In genomic region chr2:98455494-98455976, GRCh38 we compare ENCODE assay signal across 8 cellular contexts. TPM values are rescaled to one million over a fixed set of nuclear protein-coding genes. Genes with fewer than 3 reads are reported as not detected.
A peak's percentile ranks its signal among the peaks of the same experiment; 100 is the strongest.
DNase-seq lines count a peak whose midpoint lies in the region; ATAC-seq lines count a peak whose summit lies in the region.

No MANE protein-coding gene starts in this region.

- peak overlapping the region; percentile 66 for H3K4me3 Mint-ChIP-seq in activated CD8-positive, alpha-beta memory T cell treated with anti-CD3 and anti-CD28 coated beads, Interleukin-2, amount 10 ng/mL, durations not matched to agents 7 days and 5 days
- peak overlapping the region; percentile 59 for H3K4me3 Mint-ChIP-seq in activated T-helper 2 cell treated with anti-CD3 and anti-CD28 coated beads, Interferon-gamma antibody, Interleukin-2, Interleukin-4, amounts not matched to agents 10 μg/mL and 5 μg/mL and 100 μg/mL, durations not matched to agents 14 hours and 24 hours and 36 hours (ENCODE audit: low read depth)
- peak overlapping the region; percentile 57 for H3K4me3 Mint-ChIP-seq in memory B cell

- H3K4me1 Mint-ChIP-seq in activated CD8-positive, alpha-beta memory T cell treated with anti-CD3 and anti-CD28 coated beads, Interleukin-2, amount 10 ng/mL, durations not matched to agents 7 days and 5 days = peaks cover 95% of the 10 kb centered on the region
- peaks cover 92% of the 10 kb centered on the region for H3K4me1 Mint-ChIP-seq in activated T-helper 2 cell treated with anti-CD3 and anti-CD28 coated beads, Interferon-gamma antibody, Interleukin-2, Interleukin-4, amounts not matched to agents 10 μg/mL and 5 μg/mL and 100 μg/mL, durations not matched to agents 14 hours and 24 hours and 36 hours (ENCODE audit: low read depth)
- H3K4me1 Mint-ChIP-seq in memory B cell = peaks cover 42% of the 10 kb centered on the region

- no peak for DNase-seq in activated CD8-positive, alpha-beta memory T cell treated with anti-CD3 and anti-CD28 coated beads, Interleukin-2, amount 10 ng/mL, durations not matched to agents 7 days and 5 days
- DNase-seq in activated CD8-positive, alpha-beta memory T cell treated with anti-CD3 and anti-CD28 coated beads, Interleukin-2, amount 50 U/mL, for 4 hours = no peak
- peak; percentile 52 for DNase-seq in activated T-helper 2 cell treated with anti-CD3 and anti-CD28 coated beads, Interferon-gamma antibody, Interleukin-2, Interleukin-4, amounts not matched to agents 10 μg/mL and 5 μg/mL and 100 μg/mL, durations not matched to agents 14 hours and 24 hours and 36 hours (ENCODE audit: low spot score)
- DNase-seq in memory B cell (ENCODE audit: low spot score in 2 of 2) (peak; percentile 36 to 52), NCI-H146 (lab: John Stamatoyannopoulos, UW) (no peak), foreskin melanocyte (no peak)
- no peak for DNase-seq in stimulated activated CD4-positive, alpha-beta T cell treated with anti-CD3 and anti-CD28 coated beads, Interleukin-1b, Interleukin-23, amount 100 ng/mL, for 48 hours

- peaks cover 42% of the 10 kb centered on the region for H3K36me3 Mint-ChIP-seq in activated CD8-positive, alpha-beta memory T cell treated with anti-CD3 and anti-CD28 coated beads, Interleukin-2, amount 10 ng/mL, durations not matched to agents 7 days and 5 days
- H3K36me3 Mint-ChIP-seq in activated T-helper 2 cell treated with anti-CD3 and anti-CD28 coated beads, Interferon-gamma antibody, Interleukin-2, Interleukin-4, amounts not matched to agents 10 μg/mL and 5 μg/mL and 100 μg/mL, durations not matched to agents 14 hours and 24 hours and 36 hours (ENCODE audit: low read depth) = peaks cover 41% of the 10 kb centered on the region
- peaks cover 3% of the 10 kb centered on the region for H3K36me3 Mint-ChIP-seq in memory B cell

- ATAC-seq in activated CD8-positive, alpha-beta memory T cell treated with anti-CD3 and anti-CD28 coated beads, Interleukin-2, amount 10 ng/mL, durations not matched to agents 7 days and 5 days = peak; percentile 59
- ATAC-seq in HG03432 (IDR thresholded peaks at IDR 0.05; ENCODE audit: unreplicated experiment) (peak; percentile 56), memory B cell (ENCODE audit: low read depth) (peak; percentile 90)

- no peaks in the 10 kb centered on the region for H3K27me3 Mint-ChIP-seq in activated CD8-positive, alpha-beta memory T cell treated with anti-CD3 and anti-CD28 coated beads, Interleukin-2, amount 10 ng/mL, durations not matched to agents 7 days and 5 days
- no peaks in the 10 kb centered on the region for H3K27me3 Mint-ChIP-seq in activated T-helper 2 cell treated with anti-CD3 and anti-CD28 coated beads, Interferon-gamma antibody, Interleukin-2, Interleukin-4, amounts not matched to agents 10 μg/mL and 5 μg/mL and 100 μg/mL, durations not matched to agents 14 hours and 24 hours and 36 hours (ENCODE audit: low read depth)
- no peaks in the 10 kb centered on the region for H3K27me3 Mint-ChIP-seq in memory B cell

- intact Hi-C loops in activated T-helper 2 cell treated with anti-CD3 and anti-CD28 coated beads, Interferon-gamma antibody, Interleukin-2, Interleukin-4, amounts not matched to agents 10 μg/mL and 5 μg/mL and 100 μg/mL, durations not matched to agents 14 hours and 24 hours and 36 hours (cut with micrococcal nuclease) = loop anchor here (1.0 to 10.0 kb wide), 3 partner anchors 9 to 741 kb away; partner anchors contain the start of gene ZAP70

- peak overlapping the region; percentile 89 for H3K27ac Mint-ChIP-seq in activated CD8-positive, alpha-beta memory T cell treated with anti-CD3 and anti-CD28 coated beads, Interleukin-2, amount 10 ng/mL, durations not matched to agents 7 days and 5 days
- H3K27ac Mint-ChIP-seq in activated T-helper 2 cell treated with anti-CD3 and anti-CD28 coated beads, Interferon-gamma antibody, Interleukin-2, Interleukin-4, amounts not matched to agents 10 μg/mL and 5 μg/mL and 100 μg/mL, durations not matched to agents 14 hours and 24 hours and 36 hours = peak overlapping the region; percentile 91
- peak overlapping the region; percentile 94 for H3K27ac Mint-ChIP-seq in memory B cell

- CTCF ChIA-PET in activated CD8-positive, alpha-beta memory T cell treated with anti-CD3 and anti-CD28 coated beads, Interleukin-2, amount 10 ng/mL, durations not matched to agents 7 days and 5 days (lab: Charles Lee) = interaction anchor here (1.0 to 7.0 kb wide), 4 partner anchors 9 to 43 kb away, joined by 3 to 43 read pairs (median 14); no protein-coding TSS in a partner anchor

- H3K9me3 Mint-ChIP-seq in activated CD8-positive, alpha-beta memory T cell treated with anti-CD3 and anti-CD28 coated beads, Interleukin-2, amount 10 ng/mL, durations not matched to agents 7 days and 5 days (ENCODE audit: low read depth) = no peaks in the 10 kb centered on the region
- H3K9me3 Mint-ChIP-seq in activated T-helper 2 cell treated with anti-CD3 and anti-CD28 coated beads, Interferon-gamma antibody, Interleukin-2, Interleukin-4, amounts not matched to agents 10 μg/mL and 5 μg/mL and 100 μg/mL, durations not matched to agents 14 hours and 24 hours and 36 hours = no peaks in the 10 kb centered on the region
- no peaks in the 10 kb centered on the region for H3K9me3 Mint-ChIP-seq in memory B cell

RNA-seq across cellular contexts. Expression of gene INPP4A, which starts 10.9 kb away (rescaled TPM):
- total RNA-seq in activated CD8-positive, alpha-beta memory T cell treated with anti-CD3 and anti-CD28 coated beads, Interleukin-2, amount 10 ng/mL, durations not matched to agents 7 days and 5 days = 100 to 1,000 TPM; 144 to 229 TPM
- total RNA-seq in activated T-helper 2 cell treated with anti-CD3 and anti-CD28 coated beads, Interferon-gamma antibody, Interleukin-2, Interleukin-4, amounts not matched to agents 10 μg/mL and 5 μg/mL and 100 μg/mL, durations not matched to agents 14 hours and 24 hours and 36 hours = 35.9 and 40.2 TPM in 2 replicates

Comparison
In these comparisons a context has a peak if more than half of its experiments do, and no peak if none do; other contexts are left out.
1. DNase-seq: peak in activated T-helper 2 cell treated with anti-CD3 and anti-CD28 coated beads, Interferon-gamma antibody, Interleukin-2, Interleukin-4, amounts not matched to agents 10 μg/mL and 5 μg/mL and 100 μg/mL, durations not matched to agents 14 hours and 24 hours and 36 hours (single experiment) and memory B cell (2 of 2); none in activated CD8-positive, alpha-beta memory T cell treated with anti-CD3 and anti-CD28 coated beads, Interleukin-2, amount 10 ng/mL, durations not matched to agents 7 days and 5 days (single experiment), activated CD8-positive, alpha-beta memory T cell treated with anti-CD3 and anti-CD28 coated beads, Interleukin-2, amount 50 U/mL, for 4 hours (single experiment), NCI-H146 (single experiment), stimulated activated CD4-positive, alpha-beta T cell treated with anti-CD3 and anti-CD28 coated beads, Interleukin-1b, Interleukin-23, amount 100 ng/mL, for 48 hours (single experiment) and foreskin melanocyte (single experiment).
2. Peak in every context shown above with its lines, with median percentiles within 50 percentile points of each other: ATAC-seq, H3K27ac Mint-ChIP-seq and H3K4me3 Mint-ChIP-seq.